Comparison of ENCODE assay signal across 8 cellular contexts in the genomic region with DNA sequence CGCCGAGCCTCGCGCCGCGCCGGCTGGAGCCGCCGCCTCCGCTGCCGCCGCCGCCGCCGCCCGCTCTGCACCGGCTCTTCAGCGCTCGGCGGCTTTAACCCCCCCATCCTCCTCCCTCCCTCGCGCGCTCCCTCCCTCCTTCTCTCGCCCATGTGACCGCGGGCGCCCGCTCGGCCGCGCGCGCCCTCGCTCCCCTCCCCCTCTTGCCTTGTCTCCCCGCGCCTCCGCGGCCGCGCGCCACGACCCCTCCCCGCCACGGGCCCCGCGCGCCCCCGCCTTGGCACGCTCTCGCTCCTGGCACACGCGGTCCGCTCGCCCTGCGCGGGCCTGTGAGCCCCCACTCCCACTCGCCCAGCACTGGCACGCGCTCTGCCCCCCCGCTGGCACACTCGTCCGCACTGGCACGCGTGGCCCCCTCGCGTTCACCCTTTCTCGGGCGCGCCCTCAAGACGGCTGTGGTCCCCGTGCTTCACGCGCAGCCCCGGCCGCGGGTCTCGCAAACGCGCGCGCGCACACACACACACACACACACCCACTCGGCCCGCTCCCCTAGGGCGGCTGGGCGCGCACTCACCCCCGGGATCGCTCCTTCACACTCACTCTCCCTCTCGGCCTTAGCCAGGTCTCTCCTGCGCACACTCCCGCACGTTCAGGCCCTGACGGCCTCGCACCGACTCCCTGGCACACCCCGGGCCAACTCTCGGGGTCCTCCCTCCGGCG. TPM values are rescaled to one million over a fixed set of nuclear protein-coding genes. Genes with fewer than 3 reads are reported as not detected.
DNase-seq lines count a peak whose midpoint lies in the region; ATAC-seq and TF ChIP-seq lines count a peak whose summit lies in the region.

A gene with protein sequence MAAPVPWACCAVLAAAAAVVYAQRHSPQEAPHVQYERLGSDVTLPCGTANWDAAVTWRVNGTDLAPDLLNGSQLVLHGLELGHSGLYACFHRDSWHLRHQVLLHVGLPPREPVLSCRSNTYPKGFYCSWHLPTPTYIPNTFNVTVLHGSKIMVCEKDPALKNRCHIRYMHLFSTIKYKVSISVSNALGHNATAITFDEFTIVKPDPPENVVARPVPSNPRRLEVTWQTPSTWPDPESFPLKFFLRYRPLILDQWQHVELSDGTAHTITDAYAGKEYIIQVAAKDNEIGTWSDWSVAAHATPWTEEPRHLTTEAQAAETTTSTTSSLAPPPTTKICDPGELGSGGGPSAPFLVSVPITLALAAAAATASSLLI (minus strand): TSS at position 69 of the 720 bp plus-strand sequence. CDS start 20,743 bp downstream, outside the sequence.

- CTCF ChIA-PET in A673 (lab: Charles Lee), result interaction anchor here (0.8 kb wide), 1 partner anchor 185 kb away, joined by 3 read pairs; no protein-coding TSS in a partner anchor
- CTCF ChIA-PET in activated naive CD4-positive, alpha-beta T cell treated with anti-CD3 and anti-CD28 coated beads, Interleukin-2, amount 10 ng/mL, durations not matched to agents 7 days and 5 days (lab: Charles Lee), result no interaction called here

- H3K4me3 ChIP-seq in A673 (ENCODE audit: low read depth, low read length, poor library complexity, severe bottlenecking), result peak within 1 kb of the TSS; percentile 60
- peak within 1 kb of the TSS; percentile 7; the same call in 1 of the 2 replicates for H3K4me3 ChIP-seq in HL-60 (replicated peaks; ENCODE audit: insufficient read depth, low read length)
- H3K4me3 ChIP-seq in right atrium auricular region, result peak within 1 kb of the TSS; percentile 55 to 58
- H3K4me3 ChIP-seq in psoas muscle, result peak within 1 kb of the TSS; percentile 80

- intact Hi-C loops in A673 (cut with micrococcal nuclease; ENCODE audit: unreplicated experiment) (loop anchor here (2.0 to 5.0 kb wide), 3 partner anchors 153 to 258 kb away; no protein-coding TSS in a partner anchor), psoas muscle (cut with DNase I) (loop anchor here in 1 of 2 donors (2.0 to 5.0 kb wide), 2 partner anchors 43 to 258 kb away; no protein-coding TSS in a partner anchor)

- peak; percentile 58 for DNase-seq in A673 (ENCODE audit: low spot score)
- DNase-seq in HL-60 (ENCODE audit: low read depth in 1 of 2, low spot score in 1 of 2), result no peak
- DNase-seq in activated naive CD4-positive, alpha-beta T cell treated with anti-CD3 and anti-CD28 coated beads, Interleukin-2, amount 10 ng/mL, durations not matched to agents 7 days and 5 days, result peak; percentile 46
- no peak for DNase-seq in right atrium auricular region (ENCODE audit: low spot score)
- peak; percentile 71 to 88 for DNase-seq in psoas muscle
- no peak for DNase-seq in activated gamma-delta T cell (lab: John Stamatoyannopoulos, UW)
- no peak for DNase-seq in HCEC 1CT

- no TSS peak for BruUV-seq in A673 (replicated peaks; lab: Mats Ljungman, UMichigan)

- no peak for TF ChIP-seq CTCF in A673 (conservative IDR thresholded peaks at IDR 0.05; ENCODE audit: low read depth, low read length)
- no peak for TF ChIP-seq CTCF in HL-60 (IDR thresholded peaks at IDR 0.05; ENCODE audit: insufficient read depth, low read length)
- no peak for TF ChIP-seq CTCF in right atrium auricular region (IDR thresholded peaks at IDR 0.05)
- TF ChIP-seq CTCF in psoas muscle (IDR thresholded peaks at IDR 0.05), result no peak

- peaks cover 2% of the 10 kb centered on the region for H3K36me3 Mint-ChIP-seq in activated naive CD4-positive, alpha-beta T cell treated with anti-CD3 and anti-CD28 coated beads, Interleukin-2, amount 10 ng/mL, durations not matched to agents 7 days and 5 days

- no peaks in the 10 kb centered on the region for H3K36me3 ChIP-seq in A673 (ENCODE audit: insufficient read depth, low read length, poor library complexity, severe bottlenecking)
- no peaks in the 10 kb centered on the region for H3K36me3 ChIP-seq in right atrium auricular region
- no peaks in the 10 kb centered on the region for H3K36me3 ChIP-seq in psoas muscle (ENCODE audit: insufficient read depth in 1 of 2, low read depth in 1 of 2)

- H3K27me3 Mint-ChIP-seq in activated naive CD4-positive, alpha-beta T cell treated with anti-CD3 and anti-CD28 coated beads, Interleukin-2, amount 10 ng/mL, durations not matched to agents 7 days and 5 days, result peaks cover 99% of the 10 kb centered on the region

- H3K9me3 ChIP-seq in A673 (ENCODE audit: low read depth, low read length, poor library complexity, severe bottlenecking) (no peaks in the 10 kb centered on the region), right atrium auricular region (no peaks in the 10 kb centered on the region), psoas muscle (no peaks in the 10 kb centered on the region)

- 1 to 6% (median 1%) methylated on average over 37 to 100 of the region's 100 CpGs for WGBS in psoas muscle, 3 donors

- peaks cover 45% of the 10 kb centered on the region for H3K27me3 ChIP-seq in A673 (replicated peaks; ENCODE audit: insufficient read depth, low read depth, low read length, poor library complexity)
- peaks cover 76% of the 10 kb centered on the region for H3K27me3 ChIP-seq in HL-60 (ENCODE audit: insufficient read depth, poor library complexity, severe bottlenecking)
- no peaks in the 10 kb centered on the region for H3K27me3 ChIP-seq in right atrium auricular region
- H3K27me3 ChIP-seq in psoas muscle (ENCODE audit: insufficient read depth in 3 of 3, low read length in 2 of 3), result no peaks in the 10 kb centered on the region

- H3K27ac ChIP-seq in A673 (ENCODE audit: low read depth, low read length, poor library complexity, severe bottlenecking) (peak within 1 kb of the TSS; percentile 49), HL-60 (replicated peaks) (no peak within 1 kb of the TSS), right atrium auricular region (peak within 1 kb of the TSS; percentile 67 to 68), psoas muscle (peak within 1 kb of the TSS; percentile 76)

- peaks cover 15% of the 10 kb centered on the region for H3K4me1 ChIP-seq in A673 (ENCODE audit: insufficient read depth, low read length, poor library complexity, severe bottlenecking)
- peaks cover 0 to 56% of the 10 kb centered on the region in 2 donors for H3K4me1 ChIP-seq in right atrium auricular region
- peaks cover 59% of the 10 kb centered on the region for H3K4me1 ChIP-seq in psoas muscle

- H3K27ac Mint-ChIP-seq in activated naive CD4-positive, alpha-beta T cell treated with anti-CD3 and anti-CD28 coated beads, Interleukin-2, amount 10 ng/mL, durations not matched to agents 7 days and 5 days, result peak within 1 kb of the TSS; percentile 62

- POLR2A ChIA-PET in A673 (lab: Charles Lee; ENCODE audit: low non-redundant PET), result no interaction called here

- H3K9me3 Mint-ChIP-seq in activated naive CD4-positive, alpha-beta T cell treated with anti-CD3 and anti-CD28 coated beads, Interleukin-2, amount 10 ng/mL, durations not matched to agents 7 days and 5 days, result no peaks in the 10 kb centered on the region

- H3K4me3 Mint-ChIP-seq in activated naive CD4-positive, alpha-beta T cell treated with anti-CD3 and anti-CD28 coated beads, Interleukin-2, amount 10 ng/mL, durations not matched to agents 7 days and 5 days, result peak within 1 kb of the TSS; percentile 61

- H3K4me1 Mint-ChIP-seq in activated naive CD4-positive, alpha-beta T cell treated with anti-CD3 and anti-CD28 coated beads, Interleukin-2, amount 10 ng/mL, durations not matched to agents 7 days and 5 days, result peaks cover 33% of the 10 kb centered on the region

- peak; percentile 28 to 61 (median 50) for ATAC-seq in psoas muscle
- no peak for ATAC-seq in GM18502 (IDR thresholded peaks at IDR 0.05; ENCODE audit: poor library complexity, unreplicated experiment)

RNA-seq across cellular contexts. Expression of the gene that starts here (rescaled TPM):
- total RNA-seq in A673 (2021) (3.7 and 4.5 TPM in 2 replicates), right atrium auricular region (10 to 100 TPM in 1 of 2 donors, 1 to 10 TPM in 1; 6.6 to 23.3 TPM), psoas muscle (10 to 100 TPM; 32.3 to 85.1 (median 54.7) TPM)
- polyA plus RNA-seq in psoas muscle, result 10 to 100 TPM; 59.9 to 97.4 (median 64.4) TPM

Comparison
In these comparisons a context has a peak if more than half of its experiments do, and no peak if none do; other contexts are left out.
1. DNase-seq: peak in A673 (single experiment), activated naive CD4-positive, alpha-beta T cell treated with anti-CD3 and anti-CD28 coated beads, Interleukin-2, amount 10 ng/mL, durations not matched to agents 7 days and 5 days (single experiment) and psoas muscle (2 of 2); none in HL-60 (0 of 2), right atrium auricular region (single experiment), activated gamma-delta T cell (single experiment) and HCEC 1CT (single experiment).
2. H3K4me3 ChIP-seq: peak in every context shown above with its lines; median percentile 80 in psoas muscle; 60 in A673; 56 in right atrium auricular region; 7 in HL-60.